In genomic region chr20:57090590-57091560, GRCh38 we compare ENCODE assay signal across 2 cellular contexts.
A peak's percentile ranks its signal among the peaks of the same experiment; 100 is the strongest.
TF ChIP-seq lines count a peak whose summit lies in the region.

No MANE protein-coding gene starts in this region.

TF ChIP-seq in HEK293, 187 proteins besides CTCF, POLR2A, EP300 and RAD21 (continued from another document):
- no peak for TF ChIP-seq ZNF776 (tag by site-specific recombination; IDR thresholded peaks at IDR 0.05; ENCODE audit: borderline replicate concordance)
- TF ChIP-seq ZFHX2 (tag by site-specific recombination; conservative IDR thresholded peaks at IDR 0.05) = peak; percentile 88
- no peak for TF ChIP-seq ZNF501 (tag by site-specific recombination; IDR thresholded peaks at IDR 0.05)

TF ChIP-seq in K562, 482 proteins besides CTCF, POLR2A, EP300 and RAD21 (continued from another document):
- TF ChIP-seq, protein P1, sequence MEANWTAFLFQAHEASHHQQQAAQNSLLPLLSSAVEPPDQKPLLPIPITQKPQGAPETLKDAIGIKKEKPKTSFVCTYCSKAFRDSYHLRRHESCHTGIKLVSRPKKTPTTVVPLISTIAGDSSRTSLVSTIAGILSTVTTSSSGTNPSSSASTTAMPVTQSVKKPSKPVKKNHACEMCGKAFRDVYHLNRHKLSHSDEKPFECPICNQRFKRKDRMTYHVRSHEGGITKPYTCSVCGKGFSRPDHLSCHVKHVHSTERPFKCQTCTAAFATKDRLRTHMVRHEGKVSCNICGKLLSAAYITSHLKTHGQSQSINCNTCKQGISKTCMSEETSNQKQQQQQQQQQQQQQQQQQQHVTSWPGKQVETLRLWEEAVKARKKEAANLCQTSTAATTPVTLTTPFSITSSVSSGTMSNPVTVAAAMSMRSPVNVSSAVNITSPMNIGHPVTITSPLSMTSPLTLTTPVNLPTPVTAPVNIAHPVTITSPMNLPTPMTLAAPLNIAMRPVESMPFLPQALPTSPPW (CRISPR knock-in tag; IDR thresholded peaks at IDR 0.05) = no peak
- TF ChIP-seq C11orf30 (IDR thresholded peaks at IDR 0.05; ENCODE audit: low read depth) (no peak), EGR1 (conservative IDR thresholded peaks at IDR 0.05) (peak; percentile 86), CEBPG (CRISPR knock-in tag; IDR thresholded peaks at IDR 0.05) (no peak), CEBPG (tag; conservative IDR thresholded peaks at IDR 0.05 in 1 of 2, IDR thresholded peaks at IDR 0.05 in 1 of 2) (no peak), TEAD4 (IDR thresholded peaks at IDR 0.05; ENCODE audit: low read length) (peak; percentile 87), TEAD4 (CRISPR knock-in tag; IDR thresholded peaks at IDR 0.05; ENCODE audit: borderline replicate concordance) (no peak), BACH1 (tag; IDR thresholded peaks at IDR 0.05) (no peak), MIER1 (IDR thresholded peaks at IDR 0.05; ENCODE audit: low read depth) (no peak), HNRNPUL1 (IDR thresholded peaks at IDR 0.05; ENCODE audit: low read length) (peak; percentile 98), RBM22 (IDR thresholded peaks at IDR 0.05; ENCODE audit: low read depth, low read length, poor library complexity, severe bottlenecking) (no peak), LEF1 (IDR thresholded peaks at IDR 0.05) (no peak), MXI1 (IDR thresholded peaks at IDR 0.05; ENCODE audit: low read depth, low read length) (no peak)
TF ChIP-seq in K562: peak in this region for 3.
